ENCODE assay signal across 39 cellular contexts in genomic region chr17:4839221-4839620, GRCh38. TPM values are rescaled to one million over a fixed set of nuclear protein-coding genes. Genes with fewer than 3 reads are reported as not detected.
A peak's percentile ranks its signal among the peaks of the same experiment; 100 is the strongest.
DNase-seq lines count a peak whose midpoint lies in the region; ATAC-seq, FAIRE-seq and TF ChIP-seq lines count a peak whose summit lies in the region.
"Had no signal": no experiment of that assay in that cellular context is flagged by ENCODE, and none has a peak within 500 bp of the region (broad histone marks: within the 10 kb centered on the region; RNA-seq: fewer than 3 reads in every experiment).

No MANE protein-coding gene starts in this region.

- peak; percentile 35 for ATAC-seq in activated T-helper 17 cell treated with anti-CD3 and anti-CD28 coated beads, Interleukin-2, amount 50 U/mL, for 72 hours (replicated peaks)
- peak in 1 of 2 donors; percentile 56 for ATAC-seq in natural killer cell treated with Interleukin-12 subunit alpha and Interleukin-12 subunit beta and Interleukin-15 and Interleukin-18, amount 100 ng/mL, for 72 hours
- ATAC-seq in pancreas (no peak), HG02973 (IDR thresholded peaks at IDR 0.05; ENCODE audit: unreplicated experiment) (no peak)
- ATAC-seq: A549; esophagus mucosa; heart right ventricle; naive thymus-derived CD4-positive, alpha-beta T cell had no signal

- no peaks in the 10 kb centered on the region for H3K9me3 ChIP-seq in mammary epithelial cell (replicated peaks; ENCODE audit: insufficient read depth, low read length)
- no peaks in the 10 kb centered on the region for H3K9me3 ChIP-seq in pancreas
- H3K9me3 ChIP-seq: A549, heart right ventricle, MG63, suprapubic skin had no signal

- H3K79me2 ChIP-seq in mammary epithelial cell (ENCODE audit: insufficient read depth, low read length), result peaks cover 98% of the 10 kb centered on the region

- H3K4me3 ChIP-seq in mammary epithelial cell (replicated peaks in 1 of 3; ENCODE audit: insufficient read depth in 1 of 3, low read depth in 2 of 3, low read length in 3 of 3), result no peak overlapping the region
- no peak overlapping the region for H3K4me3 ChIP-seq in pancreas
- H3K4me3 ChIP-seq: A549, heart right ventricle, MG63, suprapubic skin had no signal

- peaks cover 46% of the 10 kb centered on the region for H3K4me1 Mint-ChIP-seq in MCF 10A (ENCODE audit: insufficient read depth, unreplicated experiment)
- peaks cover 45% of the 10 kb centered on the region for H3K4me1 Mint-ChIP-seq in activated T-helper 17 cell treated with anti-CD3 and anti-CD28 coated beads, Interleukin-2, amount 50 U/mL, for 72 hours
- peaks cover 51 to 57% of the 10 kb centered on the region in 2 donors for H3K4me1 Mint-ChIP-seq in natural killer cell treated with Interleukin-12 subunit alpha and Interleukin-12 subunit beta and Interleukin-15 and Interleukin-18, amount 100 ng/mL, for 72 hours (ENCODE audit: low read depth in 2 of 2)
- H3K4me1 Mint-ChIP-seq in type B pancreatic cell (ENCODE audit: unreplicated experiment), result peaks cover 42% of the 10 kb centered on the region

- H3K36me3 ChIP-seq in mammary epithelial cell (ENCODE audit: insufficient read depth, low read length) (peaks cover 6% of the 10 kb centered on the region), pancreas (no peaks in the 10 kb centered on the region)
- H3K36me3 ChIP-seq: MG63, suprapubic skin had no signal

- no peaks in the 10 kb centered on the region for H3K27me3 ChIP-seq in mammary epithelial cell (ENCODE audit: insufficient read depth, low read length)
- H3K27me3 ChIP-seq in pancreas, result no peaks in the 10 kb centered on the region
- H3K27me3 ChIP-seq: heart right ventricle, MG63, suprapubic skin had no signal

- TF ChIP-seq CTCF in MCF 10A (IDR thresholded peaks at IDR 0.05; ENCODE audit: unreplicated experiment) (no peak), mammary epithelial cell (conservative IDR thresholded peaks at IDR 0.05 in 1 of 2, IDR thresholded peaks at IDR 0.05 in 1 of 2; ENCODE audit: extremely low read depth in 1 of 2, insufficient read depth in 1 of 2, low read depth in 1 of 2, low read length in 2 of 2) (no peak), type B pancreatic cell (conservative IDR thresholded peaks at IDR 0.05) (no peak), pancreas (IDR thresholded peaks at IDR 0.05) (no peak)

- no peak overlapping the region for H3K27ac ChIP-seq in mammary epithelial cell (ENCODE audit: insufficient read depth, low read depth, low read length)
- H3K27ac ChIP-seq in pancreas, result no peak overlapping the region
- H3K27ac ChIP-seq: A549, VCaP had no signal

- H3K36me3 Mint-ChIP-seq in MCF 10A (ENCODE audit: insufficient read depth, unreplicated experiment) (peaks cover 29% of the 10 kb centered on the region), type B pancreatic cell (peaks cover 13% of the 10 kb centered on the region)
- H3K36me3 Mint-ChIP-seq in activated T-helper 17 cell treated with anti-CD3 and anti-CD28 coated beads, Interleukin-2, amount 50 U/mL, for 72 hours (ENCODE audit: low read depth), result peaks cover 21% of the 10 kb centered on the region
- peaks cover 4% of the 10 kb centered on the region for H3K36me3 Mint-ChIP-seq in natural killer cell treated with Interleukin-12 subunit alpha and Interleukin-12 subunit beta and Interleukin-15 and Interleukin-18, amount 100 ng/mL, for 72 hours

- H3K4me1 ChIP-seq in mammary epithelial cell (ENCODE audit: insufficient read depth, low read length) (peaks cover 22% of the 10 kb centered on the region), pancreas (peaks cover 11 to 29% (median 25%) of the 10 kb centered on the region in 3 donors)

- H3K9ac ChIP-seq in mammary epithelial cell (ENCODE audit: insufficient read depth, low read length), result no peak overlapping the region

- intact Hi-C loops in MCF 10A (cut with micrococcal nuclease) (no loop called here), mammary epithelial cell (cut with micrococcal nuclease) (no loop called here), pancreas (cut with DNase I) (no loop called here)

- no TSS peak for BruUV-seq in MCF 10A (replicated peaks; lab: Mats Ljungman, UMichigan)
- no TSS peak for BruUV-seq in mammary epithelial cell (replicated peaks; lab: Mats Ljungman, UMichigan)

- CTCF ChIA-PET in MCF 10A (lab: Yijun Ruan, JAX) (interaction anchor here (0.6 to 1.2 kb wide), 3 partner anchors 19 to 49 kb away, joined by 3 read pairs; no protein-coding TSS in a partner anchor), mammary epithelial cell (lab: Charles Lee; ENCODE audit: low non-redundant PET) (no interaction called here)

- POLR2A ChIA-PET in MCF 10A (lab: Yijun Ruan, JAX), result interaction anchor here (8.9 kb wide), 1 partner anchor 10 kb away, joined by 211 read pairs; no protein-coding TSS in a partner anchor

- 95% methylated on average over 8 of the region's 8 CpGs for WGBS in mammary epithelial cell (ENCODE audit: low coverage, missing lambda C conversion rate)
- WGBS in pancreas, 2 donors, result 86% methylated on average over 8 of the region's 8 CpGs

- no peak for FAIRE-seq in pancreas (lab: Jason Lieb, UNC)
- FAIRE-seq: A549, GM18507, kidney, urothelium cell line had no signal

- dilution Hi-C loops in mammary epithelial cell (cut with HindIII; ENCODE audit: low sequenced_read_pairs), result no loop called here

- H3K9me3 Mint-ChIP-seq in MCF 10A (ENCODE audit: unreplicated experiment), result no peaks in the 10 kb centered on the region
- no peaks in the 10 kb centered on the region for H3K9me3 Mint-ChIP-seq in activated T-helper 17 cell treated with anti-CD3 and anti-CD28 coated beads, Interleukin-2, amount 50 U/mL, for 72 hours
- no peaks in the 10 kb centered on the region for H3K9me3 Mint-ChIP-seq in natural killer cell treated with Interleukin-12 subunit alpha and Interleukin-12 subunit beta and Interleukin-15 and Interleukin-18, amount 100 ng/mL, for 72 hours
- no peaks in the 10 kb centered on the region for H3K9me3 Mint-ChIP-seq in type B pancreatic cell
- H3K9me3 Mint-ChIP-seq: CD4-positive, CD25-positive, alpha-beta regulatory T cell; IgD-negative memory B cell; naive thymus-derived CD4-positive, alpha-beta T cell had no signal

- no peak overlapping the region for H3K4me3 Mint-ChIP-seq in MCF 10A (ENCODE audit: unreplicated experiment)
- H3K4me3 Mint-ChIP-seq in activated T-helper 17 cell treated with anti-CD3 and anti-CD28 coated beads, Interleukin-2, amount 50 U/mL, for 72 hours, result peak overlapping the region; percentile 54
- peak overlapping the region; percentile 35 for H3K4me3 Mint-ChIP-seq in natural killer cell treated with Interleukin-12 subunit alpha and Interleukin-12 subunit beta and Interleukin-15 and Interleukin-18, amount 100 ng/mL, for 72 hours
- no peak overlapping the region for H3K4me3 Mint-ChIP-seq in type B pancreatic cell

- DNase-seq in MCF 10A (ENCODE audit: unreplicated experiment) (no peak), mammary epithelial cell (no peak), type B pancreatic cell (ENCODE audit: extremely low spot score, unreplicated experiment) (no peak), pancreas (no peak), NCI-H1694 treated with DMSO at 0.1 percent for 48 hours (lab: John Stamatoyannopoulos, UW) (no peak)
- no peak for DNase-seq in natural killer cell treated with Interleukin-12 subunit alpha and Interleukin-12 subunit beta and Interleukin-15 and Interleukin-18, amount 100 ng/mL, for 72 hours (ENCODE audit: low spot score)
- DNase-seq: activated CD4-positive, alpha-beta T cell treated with anti-CD3 and anti-CD28 coated beads for 48 hours; activated naive CD4-positive, alpha-beta T cell; activated T-cell treated with anti-CD3 and anti-CD28 coated beads for 4 hours; AML-193; CD4-positive, CD25-positive, alpha-beta regulatory T cell; central memory CD4-positive, alpha-beta T cell; dermis blood vessel endothelial cell; foreskin fibroblast; GOT3; heart right ventricle; MG63; naive thymus-derived CD4-positive, alpha-beta T cell; NCI-H2029; NCI-H526 treated with DMSO at 0.1 percent for 48 hours; NK-92 treated with Interleukin-12 subunit alpha and Interleukin-12 subunit beta, amount 100 ng/mL, for 24 hours; SIG-M5; stimulated activated naive CD4-positive, alpha-beta T cell treated with Interleukin-2 at 50 U/mL for 16 hours; SW 1271; T-helper 9 cell had no signal

- H3K4me2 ChIP-seq in mammary epithelial cell (ENCODE audit: insufficient read depth, low read depth, low read length), result no peak overlapping the region

- no peaks in the 10 kb centered on the region for H4K20me1 ChIP-seq in mammary epithelial cell (ENCODE audit: insufficient read depth, low read length)

- in situ Hi-C loops in mammary epithelial cell (cut with MboI; ENCODE audit: low sequenced_read_pairs in 2 of 2), result no loop called here

- H2AFZ ChIP-seq in mammary epithelial cell (ENCODE audit: low read depth, low read length), result no peak overlapping the region

- H3K27me3 Mint-ChIP-seq in MCF 10A (ENCODE audit: insufficient read depth, unreplicated experiment), result no peaks in the 10 kb centered on the region
- no peaks in the 10 kb centered on the region for H3K27me3 Mint-ChIP-seq in activated T-helper 17 cell treated with anti-CD3 and anti-CD28 coated beads, Interleukin-2, amount 50 U/mL, for 72 hours
- no peaks in the 10 kb centered on the region for H3K27me3 Mint-ChIP-seq in natural killer cell treated with Interleukin-12 subunit alpha and Interleukin-12 subunit beta and Interleukin-15 and Interleukin-18, amount 100 ng/mL, for 72 hours
- no peaks in the 10 kb centered on the region for H3K27me3 Mint-ChIP-seq in type B pancreatic cell
- H3K27me3 Mint-ChIP-seq: IgD-negative memory B cell; naive thymus-derived CD4-positive, alpha-beta T cell had no signal

- H3K27ac Mint-ChIP-seq in MCF 10A (ENCODE audit: low read depth, unreplicated experiment) (peak overlapping the region; percentile 55), type B pancreatic cell (peak overlapping the region; percentile 37)
- H3K27ac Mint-ChIP-seq in activated T-helper 17 cell treated with anti-CD3 and anti-CD28 coated beads, Interleukin-2, amount 50 U/mL, for 72 hours, result peak overlapping the region; percentile 64
- H3K27ac Mint-ChIP-seq in natural killer cell treated with Interleukin-12 subunit alpha and Interleukin-12 subunit beta and Interleukin-15 and Interleukin-18, amount 100 ng/mL, for 72 hours, result peak overlapping the region; percentile 10 to 12
- H3K27ac Mint-ChIP-seq: IgD-negative memory B cell had no signal

RNA-seq across cellular contexts. Expression of gene MINK1, which starts 6.1 kb away (rescaled TPM):
- total RNA-seq in MCF 10A (2022) (106 and 124 TPM in 2 replicates), mammary epithelial cell (100 to 1,000 TPM in 1 of 2 donors, 10 to 100 TPM in 1; 71.0 to 201 TPM), type B pancreatic cell (ENCODE audit: low replicate concordance) (111 and 204 TPM in 2 replicates), pancreas (10 to 100 TPM; 39.6 to 70.3 (median 44.0) TPM)
- polyA plus RNA-seq in mammary epithelial cell (98.0 TPM), pancreas (10 to 100 TPM; 62.3 to 79.3 TPM)
- 115 TPM for polyA minus RNA-seq in mammary epithelial cell
- total RNA-seq in activated T-helper 17 cell treated with anti-CD3 and anti-CD28 coated beads, Interleukin-2, amount 50 U/mL, for 72 hours, result 100 to 1,000 TPM in 1 of 2 donors, 10 to 100 TPM in 1; 68.6 to 127 TPM
- total RNA-seq in natural killer cell treated with Interleukin-12 subunit alpha and Interleukin-12 subunit beta and Interleukin-15 and Interleukin-18, amount 100 ng/mL, for 72 hours, result 10 to 100 TPM; 72.4 to 98.2 TPM

RNA-seq across cellular contexts. Expression of gene PLD2, which starts 32.3 kb away (rescaled TPM):
- 27.6 and 31.7 TPM in 2 replicates for total RNA-seq in MCF 10A (2022)
- 10 to 100 TPM; 22.2 to 42.9 TPM for total RNA-seq in mammary epithelial cell
- polyA plus RNA-seq in mammary epithelial cell, result 24.2 TPM
- polyA minus RNA-seq in mammary epithelial cell, result 26.6 TPM
- total RNA-seq in activated T-helper 17 cell treated with anti-CD3 and anti-CD28 coated beads, Interleukin-2, amount 50 U/mL, for 72 hours, result 10 to 100 TPM; 23.3 to 35.0 TPM
- 10 to 100 TPM; 38.4 to 46.9 TPM for total RNA-seq in natural killer cell treated with Interleukin-12 subunit alpha and Interleukin-12 subunit beta and Interleukin-15 and Interleukin-18, amount 100 ng/mL, for 72 hours
- total RNA-seq in type B pancreatic cell (ENCODE audit: low replicate concordance), result 58.7 and 69.3 TPM in 2 replicates
- total RNA-seq in pancreas, result 10 to 100 TPM; 11.7 to 26.1 (median 17.9) TPM
- 10 to 100 TPM; 24.5 to 25.8 TPM for polyA plus RNA-seq in pancreas

RNA-seq across cellular contexts. Expression of gene PSMB6, which starts 43.3 kb away (rescaled TPM):
- 169 and 182 TPM in 2 replicates for total RNA-seq in MCF 10A (2022)
- total RNA-seq in mammary epithelial cell, result 100 to 1,000 TPM; 104 to 144 TPM
- polyA plus RNA-seq in mammary epithelial cell, result 277 TPM
- polyA minus RNA-seq in mammary epithelial cell, result 140 TPM
- 100 to 1,000 TPM in 1 of 2 donors, 10 to 100 TPM in 1; 91.0 to 169 TPM for total RNA-seq in activated T-helper 17 cell treated with anti-CD3 and anti-CD28 coated beads, Interleukin-2, amount 50 U/mL, for 72 hours
- total RNA-seq in natural killer cell treated with Interleukin-12 subunit alpha and Interleukin-12 subunit beta and Interleukin-15 and Interleukin-18, amount 100 ng/mL, for 72 hours, result 100 to 1,000 TPM; 145 to 174 TPM
- total RNA-seq in type B pancreatic cell (ENCODE audit: low replicate concordance), result 117 and 124 TPM in 2 replicates
- 10 to 100 TPM; 31.3 to 55.4 (median 46.1) TPM for total RNA-seq in pancreas
- 100 to 1,000 TPM in 1 of 2 donors, 10 to 100 TPM in 1; 53.1 to 103 TPM for polyA plus RNA-seq in pancreas

RNA-seq across cellular contexts. Expression of gene GLTPD2, which starts 50.5 kb away (rescaled TPM):
- not detected in 2 replicates for total RNA-seq in MCF 10A (2022)
- not detected for total RNA-seq in mammary epithelial cell
- polyA plus RNA-seq in mammary epithelial cell, result not detected
- polyA minus RNA-seq in mammary epithelial cell, result not detected
- total RNA-seq in activated T-helper 17 cell treated with anti-CD3 and anti-CD28 coated beads, Interleukin-2, amount 50 U/mL, for 72 hours, result not detected
- total RNA-seq in natural killer cell treated with Interleukin-12 subunit alpha and Interleukin-12 subunit beta and Interleukin-15 and Interleukin-18, amount 100 ng/mL, for 72 hours, result under 1 TPM in 1 of 2 donors, not detected in 1; 0.38 TPM
- 4.7 and 9.8 TPM in 2 replicates for total RNA-seq in type B pancreatic cell (ENCODE audit: low replicate concordance)
- under 1 TPM in 1 of 6 donors, not detected in 5; 0.39 TPM for total RNA-seq in pancreas
- polyA plus RNA-seq in pancreas, result under 1 TPM in 1 of 2 donors, not detected in 1; 0.23 TPM
- total RNA-seq: Daoy, dermis blood vessel endothelial cell, esophagus mucosa, osteocyte, renal cortical epithelial cell, skeletal muscle tissue had no signal
- polyA plus RNA-seq: A549, heart right ventricle, IgD-negative memory B cell had no signal

Comparison
In these comparisons a context has a peak if more than half of its experiments do, and no peak if none do; other contexts are left out.
1. H3K27ac Mint-ChIP-seq: peak in every context shown above with its lines; median percentile 64 in activated T-helper 17 cell treated with anti-CD3 and anti-CD28 coated beads, Interleukin-2, amount 50 U/mL, for 72 hours; 55 in MCF 10A; 37 in type B pancreatic cell; 11 in natural killer cell treated with Interleukin-12 subunit alpha and Interleukin-12 subunit beta and Interleukin-15 and Interleukin-18, amount 100 ng/mL, for 72 hours.
2. H3K4me3 Mint-ChIP-seq: peak in activated T-helper 17 cell treated with anti-CD3 and anti-CD28 coated beads, Interleukin-2, amount 50 U/mL, for 72 hours (single experiment) and natural killer cell treated with Interleukin-12 subunit alpha and Interleukin-12 subunit beta and Interleukin-15 and Interleukin-18, amount 100 ng/mL, for 72 hours (single experiment); none in MCF 10A (single experiment) and type B pancreatic cell (single experiment).